In the genomic region with DNA sequence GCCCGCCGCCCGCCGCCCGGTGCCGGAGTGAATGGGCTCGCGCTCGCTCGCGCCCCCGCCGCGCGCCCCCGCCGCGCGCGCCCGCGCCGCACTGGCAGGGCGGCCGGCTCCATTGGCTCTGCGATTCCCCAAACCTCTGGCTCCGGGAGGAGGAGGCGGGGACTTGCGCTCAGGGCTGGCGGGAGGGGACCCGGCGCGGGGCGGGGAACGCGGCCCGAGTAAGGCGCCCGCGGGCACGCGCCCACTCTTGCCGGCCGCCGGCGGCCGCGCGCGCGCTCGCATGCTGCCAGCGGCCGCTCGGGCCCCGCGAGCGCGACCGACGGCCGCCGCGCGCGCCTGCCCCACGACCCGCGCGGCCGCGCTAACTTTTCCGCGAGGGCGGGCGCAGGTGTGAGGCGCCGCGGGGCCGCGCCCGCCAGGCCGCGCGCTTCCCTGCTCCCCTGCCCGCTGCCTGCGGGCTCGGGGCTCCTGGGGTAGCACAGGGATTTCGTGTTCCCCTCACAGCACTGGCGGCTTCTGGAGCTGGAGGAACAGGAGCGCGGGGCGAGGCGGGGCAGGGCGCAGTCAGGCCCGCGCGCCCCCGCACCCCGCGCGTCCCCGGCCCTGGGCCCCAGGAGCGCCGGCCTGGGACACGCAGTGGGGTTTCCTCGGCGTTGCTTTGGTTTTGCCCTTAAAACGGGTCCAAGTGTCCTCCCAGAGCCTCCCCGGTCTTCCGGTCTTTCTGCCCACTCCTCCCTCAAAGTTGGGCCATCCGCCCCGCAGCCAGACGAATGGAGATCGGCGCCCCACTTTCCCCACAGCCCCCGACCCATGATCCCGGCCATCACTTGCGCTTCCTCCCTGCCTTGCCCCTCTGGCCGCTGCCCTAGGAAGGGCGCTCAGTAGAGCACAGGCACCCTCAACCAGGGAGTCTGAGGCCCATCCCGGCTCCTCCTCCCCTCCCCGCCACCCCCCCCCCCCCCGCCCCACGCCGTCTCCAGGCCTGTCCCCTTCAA, we compare ENCODE assay signal across 8 cellular contexts.
A peak's percentile ranks its signal among the peaks of the same experiment; 100 is the strongest.
DNase-seq lines count a peak whose midpoint lies in the region; ATAC-seq, FAIRE-seq and TF ChIP-seq lines count a peak whose summit lies in the region.

No MANE protein-coding gene starts in this region.

- DNase-seq in COLO829 (ENCODE audit: low spot score) = peak; percentile 76
- peak; percentile 90 for DNase-seq in MG63
- no peak for DNase-seq in SK-N-MC (ENCODE audit: low read depth, low spot score)
- peak; percentile 80 for DNase-seq in activated naive CD4-positive, alpha-beta T cell treated with Interleukin-2 at 50 U/mL for 16 hours
- peak; percentile 96 to 98 for DNase-seq in frontal cortex (ENCODE audit: low spot score in 2 of 2)
- DNase-seq in stomach = peak; percentile 94

- 3 to 5% (median 4%) methylated on average over 32 to 125 of the region's 126 CpGs for WGBS in stomach, 5 donors

- no peak overlapping the region for H2AFZ ChIP-seq in neuron (ENCODE audit: low read depth, low read length)

- no peak for TF ChIP-seq EP300 in stomach (IDR thresholded peaks at IDR 0.05)

- H3K4me3 ChIP-seq in MG63 (no peak overlapping the region; the same call in 1 of the 2 replicates), SK-N-MC (peak overlapping the region; percentile 66), neuron (ENCODE audit: low read length) (peak overlapping the region; percentile 35), stomach (peak overlapping the region; percentile 47 to 58 (median 54))

- peak; percentile 57 for ATAC-seq in GM21723 (IDR thresholded peaks at IDR 0.05; ENCODE audit: unreplicated experiment)

- H3K36me3 ChIP-seq in MG63 (no peaks in the 10 kb centered on the region), SK-N-MC (ENCODE audit: insufficient read depth, low read length) (no peaks in the 10 kb centered on the region), neuron (ENCODE audit: insufficient read depth, low read length) (no peaks in the 10 kb centered on the region), stomach (peaks cover 0 to 4% (median 0%) of the 10 kb centered on the region in 4 donors)

- no peak for TF ChIP-seq POLR2A in stomach (IDR thresholded peaks at IDR 0.05)

- no peak for FAIRE-seq in frontal cortex (lab: Jason Lieb, UNC)

- TF ChIP-seq CTCF in stomach (IDR thresholded peaks at IDR 0.05) = no peak

- no peaks in the 10 kb centered on the region for H3K9me3 ChIP-seq in MG63
- H3K9me3 ChIP-seq in SK-N-MC (ENCODE audit: low read depth, low read length) = no peaks in the 10 kb centered on the region
- H3K9me3 ChIP-seq in neuron (ENCODE audit: low read length) = no peaks in the 10 kb centered on the region
- no peaks in the 10 kb centered on the region for H3K9me3 ChIP-seq in stomach

- no peak overlapping the region for H3K9ac ChIP-seq in SK-N-MC (ENCODE audit: insufficient read length)

- H3K27me3 ChIP-seq in MG63 (no peaks in the 10 kb centered on the region), neuron (ENCODE audit: insufficient read depth, low read length) (peaks cover 31% of the 10 kb centered on the region), stomach (peaks cover 0 to 4% (median 0%) of the 10 kb centered on the region in 3 donors)

- H3K27ac ChIP-seq in SK-N-MC (no peak overlapping the region), stomach (peak overlapping the region; percentile 88 to 97 (median 90))

- peaks cover 10% of the 10 kb centered on the region for H3K4me1 ChIP-seq in neuron (ENCODE audit: insufficient read depth, low read length)
- peaks cover 41 to 80% (median 67%) of the 10 kb centered on the region in 4 donors for H3K4me1 ChIP-seq in stomach

- intact Hi-C loops in stomach (cut with DNase I; ENCODE audit: low total_unique reads) = no loop called here
